In genomic region chr2:195513119-195513518, GRCh38 we compare ENCODE assay signal across 1 cellular context.
TF ChIP-seq lines count a peak whose summit lies in the region.

No MANE protein-coding gene starts in this region.

TF ChIP-seq in K562, 482 proteins besides CTCF, POLR2A, EP300 and RAD21 (continued from another document and continues in another):
- TF ChIP-seq ZNF449 (CRISPR knock-in tag; IDR thresholded peaks at IDR 0.05), result no peak
- TF ChIP-seq CREM (IDR thresholded peaks at IDR 0.05; ENCODE audit: low read depth), result peak; percentile 89
- no peak; the same call in 1 of the 2 replicates for TF ChIP-seq ELF1 (tag; IDR thresholded peaks at IDR 0.05)
- no peak for TF ChIP-seq POLR2B (IDR thresholded peaks at IDR 0.05; ENCODE audit: low read depth, partially characterized antibody)
- TF ChIP-seq FIP1L1 (IDR thresholded peaks at IDR 0.05; ENCODE audit: low read depth, low read length, poor library complexity, severe bottlenecking), result no peak
- no peak for TF ChIP-seq ID3 (CRISPR knock-in tag; IDR thresholded peaks at IDR 0.05)
- peak; percentile 99 for TF ChIP-seq ID3 (tag; IDR thresholded peaks at IDR 0.05)
- TF ChIP-seq ZBTB1 (CRISPR knock-in tag; IDR thresholded peaks at IDR 0.05; ENCODE audit: borderline replicate concordance, low read depth), result no peak
- TF ChIP-seq SMAD4 (CRISPR knock-in tag; conservative IDR thresholded peaks at IDR 0.05), result peak; percentile 69
- no peak for TF ChIP-seq NR4A1 (CRISPR knock-in tag; IDR thresholded peaks at IDR 0.05)
- 0 out of 2 replicates have a peak, but pooled peaks have one; percentile 64 for TF ChIP-seq NR4A1 (tag; IDR thresholded peaks at IDR 0.05)
- no peak for TF ChIP-seq ZNF518B (CRISPR knock-in tag; IDR thresholded peaks at IDR 0.05)
- TF ChIP-seq NR3C1 (CRISPR knock-in tag; IDR thresholded peaks at IDR 0.05), result no peak
- TF ChIP-seq ZNF436 (CRISPR knock-in tag; IDR thresholded peaks at IDR 0.05), result no peak
- TF ChIP-seq ZNF12 (CRISPR knock-in tag; IDR thresholded peaks at IDR 0.05), result no peak
- TF ChIP-seq ZFPM2 (CRISPR knock-in tag; IDR thresholded peaks at IDR 0.05), result no peak
- TF ChIP-seq NFRKB (IDR thresholded peaks at IDR 0.05; ENCODE audit: low read depth), result no peak
- TF ChIP-seq MTF1 (CRISPR knock-in tag; IDR thresholded peaks at IDR 0.05; ENCODE audit: borderline replicate concordance), result no peak
- TF ChIP-seq TAL1 (IDR thresholded peaks at IDR 0.05), result peak; percentile 92
- no peak for TF ChIP-seq CSDE1 (IDR thresholded peaks at IDR 0.05)
- peak; percentile 78; the same call in 1 of the 2 replicates for TF ChIP-seq ZNF395 (CRISPR knock-in tag; IDR thresholded peaks at IDR 0.05)
- no peak for TF ChIP-seq FOXK2 (conservative IDR thresholded peaks at IDR 0.05 in 1 of 2, IDR thresholded peaks at IDR 0.05 in 1 of 2; ENCODE audit: low read depth in 2 of 2)
- TF ChIP-seq ZNF717 (CRISPR knock-in tag; IDR thresholded peaks at IDR 0.05), result no peak
- no peak for TF ChIP-seq ZNF318 (IDR thresholded peaks at IDR 0.05; ENCODE audit: borderline replicate concordance in 1 of 2, low read depth in 1 of 2)
- peak; percentile 82 for TF ChIP-seq CXXC5 (CRISPR knock-in tag; IDR thresholded peaks at IDR 0.05)
- TF ChIP-seq U2AF1 (optimal IDR thresholded peaks at IDR 0.05; ENCODE audit: low read depth, low read length), result no peak
- TF ChIP-seq NELFE (IDR thresholded peaks at IDR 0.05; ENCODE audit: insufficient read depth, insufficient read length), result no peak
- 0 out of 2 replicates have a peak, but pooled peaks have one; percentile 27 for TF ChIP-seq PTRF (tag; IDR thresholded peaks at IDR 0.05)
- no peak for TF ChIP-seq ZNF232 (CRISPR knock-in tag; IDR thresholded peaks at IDR 0.05)
- TF ChIP-seq PHF20 (IDR thresholded peaks at IDR 0.05; ENCODE audit: partially characterized antibody), result no peak
- TF ChIP-seq ZNF282 (CRISPR knock-in tag; IDR thresholded peaks at IDR 0.05), result no peak
- no peak for TF ChIP-seq ETV5 (CRISPR knock-in tag; IDR thresholded peaks at IDR 0.05; ENCODE audit: low read depth)
- TF ChIP-seq NCOA1 (IDR thresholded peaks at IDR 0.05; ENCODE audit: low read depth), result peak; percentile 46; the same call in 1 of the 2 replicates
- peak; percentile 50; the same call in 1 of the 2 replicates for TF ChIP-seq CTBP1 (IDR thresholded peaks at IDR 0.05; ENCODE audit: borderline replicate concordance)
- TF ChIP-seq ZBTB7A (IDR thresholded peaks at IDR 0.05; ENCODE audit: borderline replicate concordance, control insufficient read depth, low read depth, low read length), result no peak
- TF ChIP-seq MNT (conservative IDR thresholded peaks at IDR 0.05), result peak in 1 of 2 experiments; percentile 41; a peak in 1 of 4 replicates
- TF ChIP-seq MXD1 (CRISPR knock-in tag; IDR thresholded peaks at IDR 0.05; ENCODE audit: borderline replicate concordance, poor library complexity, severe bottlenecking), result no peak
- 0 out of 2 replicates have a peak, but pooled peaks have one; percentile 24 for TF ChIP-seq MYC (IDR thresholded peaks at IDR 0.05; ENCODE audit: low read depth, low read length)
- no peak for TF ChIP-seq MYC (CRISPR knock-in tag; IDR thresholded peaks at IDR 0.05; ENCODE audit: borderline replicate concordance, low read depth)
- no peak for TF ChIP-seq ZKSCAN1 (IDR thresholded peaks at IDR 0.05; ENCODE audit: low read depth, low read length)
- no peak for TF ChIP-seq JUN (IDR thresholded peaks at IDR 0.05; ENCODE audit: borderline replicate concordance, low read depth, low read length)
- no peak for TF ChIP-seq JUN (CRISPR knock-in tag; IDR thresholded peaks at IDR 0.05; ENCODE audit: borderline replicate concordance)
- no peak for TF ChIP-seq CLOCK (CRISPR knock-in tag; IDR thresholded peaks at IDR 0.05; ENCODE audit: borderline replicate concordance)
- TF ChIP-seq ZFP30 (CRISPR knock-in tag; IDR thresholded peaks at IDR 0.05; ENCODE audit: borderline replicate concordance), result no peak
